ENCODE assay signal across 28 cellular contexts in genomic region chr3:179425075-179425474, GRCh38.
"Had no signal": no experiment of that assay in that cellular context is flagged by ENCODE, and none has a peak within 500 bp of the region (broad histone marks: within the 10 kb centered on the region; RNA-seq: fewer than 3 reads in every experiment).

No MANE protein-coding gene starts in this region.

- H3K36me3 ChIP-seq: right lobe of liver had no signal

- H3K27ac Mint-ChIP-seq: immature natural killer cell; mesothelial cell of epicardium; natural killer cell; progenitor cell of endocrine pancreas; stimulated activated naive CD8-positive, alpha-beta T cell treated with anti-CD3 and anti-CD28 coated beads, Interleukin-15, Interleukin-2, amounts not matched to agents 100 ng/mL and 50 ng/mL, for 24 hours had no signal

- H3K9me3 ChIP-seq: heart left ventricle, left lung, lower lobe of right lung, right atrium auricular region, right lobe of liver, suprapubic skin, thoracic aorta, tibial artery, upper lobe of right lung had no signal

- H3K27me3 ChIP-seq: heart left ventricle, left lung, right atrium auricular region, right lobe of liver, suprapubic skin, tibial artery, upper lobe of right lung had no signal

- H3K4me2 ChIP-seq: smooth muscle cell had no signal

- H3K4me1 Mint-ChIP-seq: immature natural killer cell, mesothelial cell of epicardium, natural killer cell had no signal

- H3K79me2 ChIP-seq: parathyroid adenoma had no signal

- DNase-seq: heart left ventricle; hypothalamus; immature natural killer cell; kidney; left colon; left lung; lower lobe of right lung; mammary epithelial cell; mesenchymal stem cell; naive B cell; natural killer cell; right lobe of liver; stimulated activated CD4-positive, alpha-beta T cell treated with anti-CD3 and anti-CD28 coated beads, Interleukin-1b, Interleukin-23, amount 100 ng/mL, for 48 hours; stimulated activated CD4-positive, alpha-beta T cell treated with anti-CD3 and anti-CD28 coated beads, Interleukin-2, amount 100 ng/mL, for 48 hours; stimulated activated CD4-positive, alpha-beta T cell treated with anti-CD3 and anti-CD28 coated beads, Interleukin-4, amount 100 ng/mL, for 4 hours; stimulated activated CD8-positive, alpha-beta memory T cell treated with anti-CD3 and anti-CD28 coated beads, Interleukin-4, amount 100 ng/mL, for 48 hours; stimulated activated naive CD4-positive, alpha-beta T cell; tibial artery; trophoblast cell; upper lobe of right lung had no signal

- ATAC-seq: heart left ventricle, left colon, left lung, lower lobe of right lung, natural killer cell, right lobe of liver, upper lobe of right lung had no signal

- H3K9me3 Mint-ChIP-seq: immature natural killer cell; mesothelial cell of epicardium; naive B cell; natural killer cell; stimulated activated naive CD8-positive, alpha-beta T cell treated with anti-CD3 and anti-CD28 coated beads, Interleukin-15, Interleukin-2, amounts not matched to agents 100 ng/mL and 50 ng/mL, for 24 hours had no signal

- H3K27ac ChIP-seq: heart left ventricle, left lung, lower lobe of right lung, parathyroid adenoma, right atrium auricular region, right lobe of liver, suprapubic skin, thoracic aorta, tibial artery, upper lobe of right lung had no signal

- H3K4me3 Mint-ChIP-seq: immature natural killer cell; mesothelial cell of epicardium; naive B cell; natural killer cell; stimulated activated naive CD8-positive, alpha-beta T cell treated with anti-CD3 and anti-CD28 coated beads, Interleukin-15, Interleukin-2, amounts not matched to agents 100 ng/mL and 50 ng/mL, for 24 hours had no signal

- H3K4me1 ChIP-seq: parathyroid adenoma, right atrium auricular region, right lobe of liver, upper lobe of right lung had no signal

- H3K27me3 Mint-ChIP-seq: naive B cell, progenitor cell of endocrine pancreas had no signal

- H2AFZ ChIP-seq: parathyroid adenoma had no signal

- H3K4me3 ChIP-seq: heart left ventricle, left lung, lower lobe of right lung, right atrium auricular region, right lobe of liver, smooth muscle cell, suprapubic skin, thoracic aorta, tibial artery, upper lobe of right lung had no signal

- H3K9ac ChIP-seq: parathyroid adenoma had no signal

- H3K36me3 Mint-ChIP-seq: immature natural killer cell, natural killer cell had no signal
